ENCODE assay signal across 23 cellular contexts in the genomic region with DNA sequence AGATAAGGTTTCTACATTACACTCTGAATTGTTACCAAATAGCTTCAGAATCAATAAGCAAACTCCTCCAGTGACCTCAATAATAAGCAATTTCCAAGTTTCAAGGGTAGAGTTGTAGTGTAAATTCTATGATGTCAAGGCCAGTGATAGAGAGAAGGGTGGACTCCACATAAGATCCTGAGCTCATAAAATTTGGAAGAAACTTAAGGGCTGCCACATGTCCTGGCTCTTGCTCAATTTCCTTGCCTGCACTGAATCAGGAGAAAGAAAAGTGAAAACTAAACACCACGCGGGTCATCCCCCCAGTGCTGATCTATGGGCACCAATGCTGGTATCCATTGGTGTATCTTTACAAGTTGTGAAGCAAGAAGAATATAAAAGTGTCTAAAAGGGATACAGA.
DNase-seq lines count a peak whose midpoint lies in the region; ATAC-seq and TF ChIP-seq lines count a peak whose summit lies in the region.
"Had no signal": no experiment of that assay in that cellular context is flagged by ENCODE, and none has a peak within 500 bp of the region (broad histone marks: within the 10 kb centered on the region; RNA-seq: fewer than 3 reads in every experiment).

No MANE protein-coding gene starts in this region.

- H2BK120ac ChIP-seq in H9 (ENCODE audit: low read depth, low read length, poor library complexity, severe bottlenecking) = no peak overlapping the region

- TF ChIP-seq CTCF in BE2C (IDR thresholded peaks at IDR 0.05; ENCODE audit: low read depth, low read length) = no peak
- TF ChIP-seq CTCF in nephron (IDR thresholded peaks at IDR 0.05; ENCODE audit: unreplicated experiment in 3 of 3) = no peak
- no peak for TF ChIP-seq CTCF in H9 (conservative IDR thresholded peaks at IDR 0.05)
- no peak for TF ChIP-seq CTCF in mucosa of descending colon (IDR thresholded peaks at IDR 0.05)

- H2BK5ac ChIP-seq in H9 (ENCODE audit: insufficient read length, low read length) = no peak overlapping the region

- no peak overlapping the region for H2BK20ac ChIP-seq in H9 (ENCODE audit: low read depth, low read length, poor library complexity, severe bottlenecking)

- H3K23ac ChIP-seq in H9 (ENCODE audit: insufficient read length, low read depth, low read length) = no peak overlapping the region

- no peak overlapping the region for H3T11ph ChIP-seq in H9 (ENCODE audit: low read length)

- H4K8ac ChIP-seq in H9 (replicated peaks; ENCODE audit: insufficient read length, low read depth, low read length) = no peak overlapping the region

- no peak overlapping the region for H4K91ac ChIP-seq in H9 (ENCODE audit: insufficient read length, low read depth, low read length)

- peaks cover 23% of the 10 kb centered on the region for H3K4me1 Mint-ChIP-seq in nephron
- no peaks in the 10 kb centered on the region for H3K4me1 Mint-ChIP-seq in H9

- H2BK15ac ChIP-seq in H9 (ENCODE audit: low read depth, low read length) = no peak overlapping the region

- no peak overlapping the region for H2AK5ac ChIP-seq in H9 (ENCODE audit: insufficient read length, low read length)

- peaks cover 22% of the 10 kb centered on the region for H3K4me1 ChIP-seq in BE2C
- no peaks in the 10 kb centered on the region for H3K4me1 ChIP-seq in H9 (ENCODE audit: insufficient read depth, low read length)
- no peaks in the 10 kb centered on the region for H3K4me1 ChIP-seq in mucosa of descending colon (ENCODE audit: low read depth)
- H3K4me1 ChIP-seq: Peyer's patch, SJSA1 had no signal

- no peak overlapping the region for H3K4me2 ChIP-seq in H9 (ENCODE audit: insufficient read depth, insufficient read length, low read length)

- no peak overlapping the region for H3K4me3 Mint-ChIP-seq in nephron
- no peak overlapping the region for H3K4me3 Mint-ChIP-seq in H9
- H3K4me3 Mint-ChIP-seq: HFFc6 had no signal

- no peaks in the 10 kb centered on the region for H3K27me3 ChIP-seq in BE2C
- H3K27me3 ChIP-seq in H9 (ENCODE audit: insufficient read depth, low read length) = no peaks in the 10 kb centered on the region
- H3K27me3 ChIP-seq: MG63, Peyer's patch, SJSA1 had no signal

- H3K36me3 ChIP-seq in BE2C (no peaks in the 10 kb centered on the region), mucosa of descending colon (ENCODE audit: low read depth) (no peaks in the 10 kb centered on the region)
- H3K36me3 ChIP-seq: MG63, Peyer's patch, SJSA1 had no signal

- H2BK12ac ChIP-seq in H9 (ENCODE audit: insufficient read length, low read depth, low read length) = no peak overlapping the region

- no peaks in the 10 kb centered on the region for H3K79me2 ChIP-seq in H9 (ENCODE audit: insufficient read depth, low read length)

- intact Hi-C loops in mucosa of descending colon (cut with DNase I, micrococcal nuclease) = no loop called here

- no CpG with 5 or more reads among the region's 2 CpGs for WGBS in H9 (ENCODE audit: extremely low coverage, insufficient read length, low lambda C conversion rate)

- H3K9ac ChIP-seq in H9 (ENCODE audit: extremely low read depth, insufficient read length, low read length) = no peak overlapping the region

- H3K79me1 ChIP-seq in H9 (ENCODE audit: insufficient read depth, low read depth, low read length, poor library complexity, severe bottlenecking) = no peaks in the 10 kb centered on the region

- H3K27ac ChIP-seq in H9 (ENCODE audit: insufficient read length, low read depth, low read length) = no peak overlapping the region
- H3K27ac ChIP-seq: C4-2B, HL-60, Peyer's patch, SJSA1 had no signal

- no peaks in the 10 kb centered on the region for H3K9me3 Mint-ChIP-seq in nephron
- H3K9me3 Mint-ChIP-seq in H9 = no peaks in the 10 kb centered on the region
- H3K9me3 Mint-ChIP-seq: HFFc6 had no signal

- no peaks in the 10 kb centered on the region for H3K27me3 Mint-ChIP-seq in nephron (ENCODE audit: low read depth)
- no peaks in the 10 kb centered on the region for H3K27me3 Mint-ChIP-seq in H9 (ENCODE audit: low read depth)

- no peak overlapping the region for H3K56ac ChIP-seq in H9 (ENCODE audit: insufficient read length, low read depth, low read length)

- no peak overlapping the region for H3K14ac ChIP-seq in H9 (ENCODE audit: insufficient read depth, low read length)

- no peak overlapping the region for H3K4ac ChIP-seq in H9 (ENCODE audit: low read depth, low read length)

- DNase-seq in BE2C = no peak
- peak; percentile 11 for DNase-seq in RPMI7951 (ENCODE audit: low read depth)
- DNase-seq in fibroblast of peridontal ligament (ENCODE audit: extremely low read depth) = peak; percentile 76
- DNase-seq in HCEC 1CT = no peak
- DNase-seq in H9 = no peak
- no peak for DNase-seq in mucosa of descending colon
- DNase-seq: AML-193, HFFc6, MG63, NCI-H1092 treated with DMSO at 0.1 percent for 48 hours, NCI-H1436 treated with DMSO at 0.1 percent for 48 hours, NCI-H2029, NCI-H345, NCI-H524 treated with DMSO at 0.1 percent for 48 hours, NCI-H82, Peyer's patch had no signal

- no peak overlapping the region for H4K5ac ChIP-seq in H9 (ENCODE audit: insufficient read length, low read depth, low read length)

- no peaks in the 10 kb centered on the region for H3K23me2 ChIP-seq in H9 (ENCODE audit: insufficient read length, low read depth, low read length, poor library complexity, severe bottlenecking)

- no peak overlapping the region for H3K18ac ChIP-seq in H9 (ENCODE audit: insufficient read length, low read depth, low read length)

- H3K9me3 ChIP-seq in BE2C (no peaks in the 10 kb centered on the region), H9 (ENCODE audit: control insufficient read depth, low read depth, low read length) (no peaks in the 10 kb centered on the region), mucosa of descending colon (peaks cover 2% of the 10 kb centered on the region)
- H3K9me3 ChIP-seq: MG63, Peyer's patch, SJSA1 had no signal

- no peak overlapping the region for H2AFZ ChIP-seq in H9 (ENCODE audit: low read length)

- ATAC-seq in mucosa of descending colon (no peak), GM19324 (IDR thresholded peaks at IDR 0.05; ENCODE audit: low FRiP score, unreplicated experiment) (no peak)
- ATAC-seq: HepG2, K562 had no signal

- H3K4me3 ChIP-seq in BE2C (ENCODE audit: low read depth, low read length) = peak overlapping the region; percentile 21; the same call in 1 of the 2 replicates
- no peak overlapping the region for H3K4me3 ChIP-seq in mucosa of descending colon
- H3K4me3 ChIP-seq: K562, MG63, Peyer's patch, SJSA1 had no signal

- no peaks in the 10 kb centered on the region for H3K36me3 Mint-ChIP-seq in nephron (ENCODE audit: low read depth)
- H3K36me3 Mint-ChIP-seq in H9 (ENCODE audit: insufficient read depth in 1 of 3, low read depth in 3 of 3) = no peaks in the 10 kb centered on the region

- no peaks in the 10 kb centered on the region for H4K20me1 ChIP-seq in H9 (ENCODE audit: control insufficient read depth, insufficient read depth, insufficient read length)

- H3K27ac Mint-ChIP-seq in nephron = peak overlapping the region; percentile 33 to 84 (median 82)
- H3K27ac Mint-ChIP-seq in H9 = no peak overlapping the region
- H3K27ac Mint-ChIP-seq: HFFc6 had no signal

Comparison
In these comparisons a context has a peak if more than half of its experiments do, and no peak if none do; other contexts are left out.
1. DNase-seq: peak in RPMI7951 (single experiment) and fibroblast of peridontal ligament (single experiment); none in BE2C (single experiment), HCEC 1CT (single experiment), H9 (single experiment) and mucosa of descending colon (0 of 3).
2. H3K27ac Mint-ChIP-seq: peak in nephron (3 of 3); none in H9 (0 of 3).